3 cellular contexts compared by ENCODE assay signal in the genomic region with DNA sequence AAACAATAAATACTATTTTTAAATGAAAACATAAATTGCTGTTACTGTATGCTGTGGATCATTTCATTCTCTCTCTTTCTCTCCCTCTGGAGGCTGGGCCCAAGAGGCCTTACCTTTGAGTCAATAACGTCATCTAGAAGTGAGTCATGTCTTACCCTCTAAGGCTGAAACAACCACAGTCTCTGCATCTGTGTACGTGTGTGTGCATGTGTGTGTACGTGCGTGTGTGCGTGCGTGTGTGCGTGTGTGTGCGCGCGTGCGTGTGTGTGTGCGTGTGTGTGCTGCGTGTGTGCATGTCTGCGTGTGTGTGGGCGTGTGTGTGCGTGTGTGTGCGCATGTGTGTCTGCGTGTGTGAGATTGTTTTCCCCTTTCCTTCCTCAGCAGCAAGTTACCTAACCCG.
TF ChIP-seq lines count a peak whose summit lies in the region.

No MANE protein-coding gene starts in this region.

TF ChIP-seq in SK-N-SH treated with all-trans-retinoic acid at 6 μM for 48 hours, 23 proteins besides CTCF, POLR2A, EP300 and RAD21:
- TF ChIP-seq ZNF565 (CRISPR knock-in tag; conservative IDR thresholded peaks at IDR 0.05; ENCODE audit: low read depth): no peak
- TF ChIP-seq, protein P1, sequence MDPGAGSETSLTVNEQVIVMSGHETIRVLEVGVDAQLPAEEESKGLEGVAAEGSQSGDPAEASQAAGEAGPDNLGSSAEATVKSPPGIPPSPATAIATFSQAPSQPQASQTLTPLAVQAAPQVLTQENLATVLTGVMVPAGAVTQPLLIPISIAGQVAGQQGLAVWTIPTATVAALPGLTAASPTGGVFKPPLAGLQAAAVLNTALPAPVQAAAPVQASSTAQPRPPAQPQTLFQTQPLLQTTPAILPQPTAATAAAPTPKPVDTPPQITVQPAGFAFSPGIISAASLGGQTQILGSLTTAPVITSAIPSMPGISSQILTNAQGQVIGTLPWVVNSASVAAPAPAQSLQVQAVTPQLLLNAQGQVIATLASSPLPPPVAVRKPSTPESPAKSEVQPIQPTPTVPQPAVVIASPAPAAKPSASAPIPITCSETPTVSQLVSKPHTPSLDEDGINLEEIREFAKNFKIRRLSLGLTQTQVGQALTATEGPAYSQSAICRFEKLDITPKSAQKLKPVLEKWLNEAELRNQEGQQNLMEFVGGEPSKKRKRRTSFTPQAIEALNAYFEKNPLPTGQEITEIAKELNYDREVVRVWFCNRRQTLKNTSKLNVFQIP (CRISPR knock-in tag; IDR thresholded peaks at IDR 0.05; ENCODE audit: borderline replicate concordance, low read depth): no peak
- TF ChIP-seq ZNF70 (CRISPR knock-in tag; IDR thresholded peaks at IDR 0.05): no peak
- no peak for TF ChIP-seq CSDC2 (CRISPR knock-in tag; IDR thresholded peaks at IDR 0.05)
- no peak for TF ChIP-seq ISL1 (CRISPR knock-in tag; IDR thresholded peaks at IDR 0.05)
- TF ChIP-seq, protein P2, sequence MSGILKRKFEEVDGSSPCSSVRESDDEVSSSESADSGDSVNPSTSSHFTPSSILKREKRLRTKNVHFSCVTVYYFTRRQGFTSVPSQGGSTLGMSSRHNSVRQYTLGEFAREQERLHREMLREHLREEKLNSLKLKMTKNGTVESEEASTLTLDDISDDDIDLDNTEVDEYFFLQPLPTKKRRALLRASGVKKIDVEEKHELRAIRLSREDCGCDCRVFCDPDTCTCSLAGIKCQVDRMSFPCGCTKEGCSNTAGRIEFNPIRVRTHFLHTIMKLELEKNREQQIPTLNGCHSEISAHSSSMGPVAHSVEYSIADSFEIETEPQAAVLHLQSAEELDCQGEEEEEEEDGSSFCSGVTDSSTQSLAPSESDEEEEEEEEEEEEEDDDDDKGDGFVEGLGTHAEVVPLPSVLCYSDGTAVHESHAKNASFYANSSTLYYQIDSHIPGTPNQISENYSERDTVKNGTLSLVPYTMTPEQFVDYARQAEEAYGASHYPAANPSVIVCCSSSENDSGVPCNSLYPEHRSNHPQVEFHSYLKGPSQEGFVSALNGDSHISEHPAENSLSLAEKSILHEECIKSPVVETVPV (CRISPR knock-in tag; IDR thresholded peaks at IDR 0.05): no peak
- TF ChIP-seq ZNF8 (CRISPR knock-in tag; IDR thresholded peaks at IDR 0.05): no peak
- TF ChIP-seq ESRRG (CRISPR knock-in tag; IDR thresholded peaks at IDR 0.05): no peak
- no peak for TF ChIP-seq ZC3H10 (CRISPR knock-in tag; IDR thresholded peaks at IDR 0.05)
- TF ChIP-seq TCF4 (CRISPR knock-in tag; IDR thresholded peaks at IDR 0.05; ENCODE audit: borderline replicate concordance): no peak
- TF ChIP-seq, protein P3, sequence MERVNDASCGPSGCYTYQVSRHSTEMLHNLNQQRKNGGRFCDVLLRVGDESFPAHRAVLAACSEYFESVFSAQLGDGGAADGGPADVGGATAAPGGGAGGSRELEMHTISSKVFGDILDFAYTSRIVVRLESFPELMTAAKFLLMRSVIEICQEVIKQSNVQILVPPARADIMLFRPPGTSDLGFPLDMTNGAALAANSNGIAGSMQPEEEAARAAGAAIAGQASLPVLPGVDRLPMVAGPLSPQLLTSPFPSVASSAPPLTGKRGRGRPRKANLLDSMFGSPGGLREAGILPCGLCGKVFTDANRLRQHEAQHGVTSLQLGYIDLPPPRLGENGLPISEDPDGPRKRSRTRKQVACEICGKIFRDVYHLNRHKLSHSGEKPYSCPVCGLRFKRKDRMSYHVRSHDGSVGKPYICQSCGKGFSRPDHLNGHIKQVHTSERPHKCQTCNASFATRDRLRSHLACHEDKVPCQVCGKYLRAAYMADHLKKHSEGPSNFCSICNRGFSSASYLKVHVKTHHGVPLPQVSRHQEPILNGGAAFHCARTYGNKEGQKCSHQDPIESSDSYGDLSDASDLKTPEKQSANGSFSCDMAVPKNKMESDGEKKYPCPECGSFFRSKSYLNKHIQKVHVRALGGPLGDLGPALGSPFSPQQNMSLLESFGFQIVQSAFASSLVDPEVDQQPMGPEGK (CRISPR knock-in tag; IDR thresholded peaks at IDR 0.05; ENCODE audit: borderline replicate concordance): no peak
- TF ChIP-seq SNAI2 (CRISPR knock-in tag; IDR thresholded peaks at IDR 0.05): no peak
- no peak for TF ChIP-seq ZFP30 (CRISPR knock-in tag; IDR thresholded peaks at IDR 0.05)
- no peak for TF ChIP-seq OSR1 (CRISPR knock-in tag; IDR thresholded peaks at IDR 0.05)
- TF ChIP-seq GLIS3 (CRISPR knock-in tag; IDR thresholded peaks at IDR 0.05): no peak
- no peak for TF ChIP-seq ARNTL (CRISPR knock-in tag; IDR thresholded peaks at IDR 0.05; ENCODE audit: borderline replicate concordance, low read depth)
- TF ChIP-seq ZFP3 (CRISPR knock-in tag; IDR thresholded peaks at IDR 0.05): no peak
- TF ChIP-seq BACH2 (CRISPR knock-in tag; IDR thresholded peaks at IDR 0.05; ENCODE audit: borderline replicate concordance): no peak

TF ChIP-seq in SK-N-SH, 30 proteins besides CTCF, POLR2A, EP300 and RAD21:
- TF ChIP-seq GATA2 (CRISPR knock-in tag; IDR thresholded peaks at IDR 0.05) (no peak), JUND (IDR thresholded peaks at IDR 0.05) (no peak), FOXJ3 (CRISPR knock-in tag; IDR thresholded peaks at IDR 0.05) (no peak), GABPA (IDR thresholded peaks at IDR 0.05; ENCODE audit: low read depth) (no peak)
- TF ChIP-seq, protein P4, sequence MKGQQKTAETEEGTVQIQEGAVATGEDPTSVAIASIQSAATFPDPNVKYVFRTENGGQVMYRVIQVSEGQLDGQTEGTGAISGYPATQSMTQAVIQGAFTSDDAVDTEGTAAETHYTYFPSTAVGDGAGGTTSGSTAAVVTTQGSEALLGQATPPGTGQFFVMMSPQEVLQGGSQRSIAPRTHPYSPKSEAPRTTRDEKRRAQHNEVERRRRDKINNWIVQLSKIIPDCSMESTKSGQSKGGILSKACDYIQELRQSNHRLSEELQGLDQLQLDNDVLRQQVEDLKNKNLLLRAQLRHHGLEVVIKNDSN (IDR thresholded peaks at IDR 0.05; ENCODE audit: borderline replicate concordance, low read depth): no peak
- TF ChIP-seq, protein P5, sequence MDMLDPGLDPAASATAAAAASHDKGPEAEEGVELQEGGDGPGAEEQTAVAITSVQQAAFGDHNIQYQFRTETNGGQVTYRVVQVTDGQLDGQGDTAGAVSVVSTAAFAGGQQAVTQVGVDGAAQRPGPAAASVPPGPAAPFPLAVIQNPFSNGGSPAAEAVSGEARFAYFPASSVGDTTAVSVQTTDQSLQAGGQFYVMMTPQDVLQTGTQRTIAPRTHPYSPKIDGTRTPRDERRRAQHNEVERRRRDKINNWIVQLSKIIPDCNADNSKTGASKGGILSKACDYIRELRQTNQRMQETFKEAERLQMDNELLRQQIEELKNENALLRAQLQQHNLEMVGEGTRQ (IDR thresholded peaks at IDR 0.05; ENCODE audit: borderline replicate concordance, low read depth, low read length): no peak

TF ChIP-seq in IMR-90, 13 proteins besides CTCF, POLR2A, EP300 and RAD21:
- TF ChIP-seq, protein P5 (IDR thresholded peaks at IDR 0.05; ENCODE audit: low read depth, low read length): no peak
- TF ChIP-seq MXI1 (IDR thresholded peaks at IDR 0.05; ENCODE audit: borderline replicate concordance, low read depth, low read length): no peak
- peak; percentile 5; the same call in 1 of the 2 replicates for TF ChIP-seq BHLHE40 (IDR thresholded peaks at IDR 0.05; ENCODE audit: low read depth, low read length)
- TF ChIP-seq MAZ (IDR thresholded peaks at IDR 0.05; ENCODE audit: borderline replicate concordance, low read depth, low read length): peak; percentile 8; the same call in 1 of the 2 replicates
- peak; percentile 45; the same call in 1 of the 2 replicates for TF ChIP-seq FOS (IDR thresholded peaks at IDR 0.05; ENCODE audit: low read depth, low read length)
- no peak for TF ChIP-seq RCOR1 (IDR thresholded peaks at IDR 0.05; ENCODE audit: insufficient replicate concordance, low read length)
